Comparison of ENCODE assay signal across 2 cellular contexts in the genomic region with DNA sequence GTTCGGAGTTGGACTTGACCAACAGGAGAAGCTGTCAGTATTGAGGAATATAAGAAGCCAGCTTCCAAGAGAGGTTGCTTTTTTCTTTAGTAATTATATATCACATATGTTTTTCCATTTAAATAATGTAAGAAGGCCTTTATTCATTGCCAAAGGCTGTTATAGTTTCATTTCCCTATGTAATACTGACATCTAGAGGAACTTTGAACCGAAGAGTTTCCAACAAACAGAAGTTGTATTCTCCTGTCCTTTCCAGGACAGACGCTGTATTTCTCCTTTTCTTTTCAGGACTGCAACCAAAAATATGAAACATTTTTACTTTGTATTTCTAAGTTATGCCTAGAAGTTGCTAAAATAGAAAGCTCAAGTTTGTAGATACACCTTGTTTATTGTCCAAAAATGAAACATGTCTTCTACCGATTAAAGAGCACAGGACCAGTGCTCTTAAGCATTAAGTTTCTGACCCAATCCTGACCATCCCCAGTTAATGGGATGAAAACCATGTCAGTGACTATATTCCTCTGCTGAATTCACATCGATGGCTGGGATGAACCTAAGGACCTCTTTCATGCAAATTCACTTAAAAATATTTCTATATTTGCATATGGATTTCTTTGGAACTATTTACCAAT.
TF ChIP-seq lines count a peak whose summit lies in the region.

No MANE protein-coding gene starts in this region.

TF ChIP-seq in A549, 52 proteins besides CTCF, POLR2A, EP300 and RAD21 (continued from another document):
- TF ChIP-seq, protein P1, sequence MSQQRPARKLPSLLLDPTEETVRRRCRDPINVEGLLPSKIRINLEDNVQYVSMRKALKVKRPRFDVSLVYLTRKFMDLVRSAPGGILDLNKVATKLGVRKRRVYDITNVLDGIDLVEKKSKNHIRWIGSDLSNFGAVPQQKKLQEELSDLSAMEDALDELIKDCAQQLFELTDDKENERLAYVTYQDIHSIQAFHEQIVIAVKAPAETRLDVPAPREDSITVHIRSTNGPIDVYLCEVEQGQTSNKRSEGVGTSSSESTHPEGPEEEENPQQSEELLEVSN (IDR thresholded peaks at IDR 0.05; ENCODE audit: borderline replicate concordance, low read depth), result no peak
- TF ChIP-seq HOXB5 (CRISPR knock-in tag; IDR thresholded peaks at IDR 0.05) (no peak), SMC3 (IDR thresholded peaks at IDR 0.05) (peak; percentile 54), RCOR1 (IDR thresholded peaks at IDR 0.05; ENCODE audit: low read depth, low read length) (no peak)

TF ChIP-seq in GM23338, 12 proteins besides CTCF, POLR2A, EP300 and RAD21 (continued from another document):
- TF ChIP-seq, protein P2, sequence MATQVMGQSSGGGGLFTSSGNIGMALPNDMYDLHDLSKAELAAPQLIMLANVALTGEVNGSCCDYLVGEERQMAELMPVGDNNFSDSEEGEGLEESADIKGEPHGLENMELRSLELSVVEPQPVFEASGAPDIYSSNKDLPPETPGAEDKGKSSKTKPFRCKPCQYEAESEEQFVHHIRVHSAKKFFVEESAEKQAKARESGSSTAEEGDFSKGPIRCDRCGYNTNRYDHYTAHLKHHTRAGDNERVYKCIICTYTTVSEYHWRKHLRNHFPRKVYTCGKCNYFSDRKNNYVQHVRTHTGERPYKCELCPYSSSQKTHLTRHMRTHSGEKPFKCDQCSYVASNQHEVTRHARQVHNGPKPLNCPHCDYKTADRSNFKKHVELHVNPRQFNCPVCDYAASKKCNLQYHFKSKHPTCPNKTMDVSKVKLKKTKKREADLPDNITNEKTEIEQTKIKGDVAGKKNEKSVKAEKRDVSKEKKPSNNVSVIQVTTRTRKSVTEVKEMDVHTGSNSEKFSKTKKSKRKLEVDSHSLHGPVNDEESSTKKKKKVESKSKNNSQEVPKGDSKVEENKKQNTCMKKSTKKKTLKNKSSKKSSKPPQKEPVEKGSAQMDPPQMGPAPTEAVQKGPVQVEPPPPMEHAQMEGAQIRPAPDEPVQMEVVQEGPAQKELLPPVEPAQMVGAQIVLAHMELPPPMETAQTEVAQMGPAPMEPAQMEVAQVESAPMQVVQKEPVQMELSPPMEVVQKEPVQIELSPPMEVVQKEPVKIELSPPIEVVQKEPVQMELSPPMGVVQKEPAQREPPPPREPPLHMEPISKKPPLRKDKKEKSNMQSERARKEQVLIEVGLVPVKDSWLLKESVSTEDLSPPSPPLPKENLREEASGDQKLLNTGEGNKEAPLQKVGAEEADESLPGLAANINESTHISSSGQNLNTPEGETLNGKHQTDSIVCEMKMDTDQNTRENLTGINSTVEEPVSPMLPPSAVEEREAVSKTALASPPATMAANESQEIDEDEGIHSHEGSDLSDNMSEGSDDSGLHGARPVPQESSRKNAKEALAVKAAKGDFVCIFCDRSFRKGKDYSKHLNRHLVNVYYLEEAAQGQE (IDR thresholded peaks at IDR 0.05; ENCODE audit: unreplicated experiment), result no peak
- TF ChIP-seq NANOG (IDR thresholded peaks at IDR 0.05; ENCODE audit: borderline replicate concordance) (no peak), CREB1 (CRISPR knock-in tag; IDR thresholded peaks at IDR 0.05; ENCODE audit: low read depth) (no peak), EZH2phosphoT487 (IDR thresholded peaks at IDR 0.05; ENCODE audit: unreplicated experiment) (no peak), ZNF331 (CRISPR knock-in tag; IDR thresholded peaks at IDR 0.05; ENCODE audit: low read depth) (no peak)
- TF ChIP-seq, protein P3, sequence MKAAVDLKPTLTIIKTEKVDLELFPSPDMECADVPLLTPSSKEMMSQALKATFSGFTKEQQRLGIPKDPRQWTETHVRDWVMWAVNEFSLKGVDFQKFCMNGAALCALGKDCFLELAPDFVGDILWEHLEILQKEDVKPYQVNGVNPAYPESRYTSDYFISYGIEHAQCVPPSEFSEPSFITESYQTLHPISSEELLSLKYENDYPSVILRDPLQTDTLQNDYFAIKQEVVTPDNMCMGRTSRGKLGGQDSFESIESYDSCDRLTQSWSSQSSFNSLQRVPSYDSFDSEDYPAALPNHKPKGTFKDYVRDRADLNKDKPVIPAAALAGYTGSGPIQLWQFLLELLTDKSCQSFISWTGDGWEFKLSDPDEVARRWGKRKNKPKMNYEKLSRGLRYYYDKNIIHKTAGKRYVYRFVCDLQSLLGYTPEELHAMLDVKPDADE (IDR thresholded peaks at IDR 0.05), result no peak
